In genomic region chr9:89576404-89576824, GRCh38 we compare ENCODE assay signal across 8 cellular contexts. TPM values are rescaled to one million over a fixed set of nuclear protein-coding genes. Genes with fewer than 3 reads are reported as not detected.
DNase-seq lines count a peak whose midpoint lies in the region; ATAC-seq and TF ChIP-seq lines count a peak whose summit lies in the region.
"Had no signal": no experiment of that assay in that cellular context is flagged by ENCODE, and none has a peak within 500 bp of the region (broad histone marks: within the 10 kb centered on the region; RNA-seq: fewer than 3 reads in every experiment).

No MANE protein-coding gene starts in this region.

- no peaks in the 10 kb centered on the region for H3K36me3 ChIP-seq in DOHH2 (ENCODE audit: control insufficient read depth, low read length)

- peak; percentile 57 for TF ChIP-seq CTCF in DOHH2 (IDR thresholded peaks at IDR 0.05; ENCODE audit: low read depth, low read length, poor library complexity, severe bottlenecking)
- peak; percentile 54 for TF ChIP-seq CTCF in activated B cell treated with CpG ODN at 0.5 μM for 24 hours (IDR thresholded peaks at IDR 0.05)

- no peak overlapping the region for H3K4me2 ChIP-seq in DOHH2 (ENCODE audit: low read length)

- H3K4me1 ChIP-seq in DOHH2 (ENCODE audit: control insufficient read depth, low read length) = no peaks in the 10 kb centered on the region

- no peaks in the 10 kb centered on the region for H3K9me3 ChIP-seq in DOHH2 (ENCODE audit: control insufficient read depth, insufficient read depth, low read length)

- peak; percentile 68 for DNase-seq in HT-29 (ENCODE audit: low spot score)
- DNase-seq in activated B cell treated with CpG ODN at 0.5 μM for 24 hours = no peak
- peak; percentile 50 for DNase-seq in iPS-NIHi11 (ENCODE audit: low spot score)
- DNase-seq in HEK293T (ENCODE audit: extremely low spot score) = no peak

- CTCF ChIA-PET in activated B cell treated with CpG ODN at 0.5 μM for 24 hours (lab: Charles Lee) (interaction anchor here (0.6 to 3.5 kb wide), 8 partner anchors 22 to 1346 kb away, joined by 3 to 19 read pairs (median 3); no protein-coding TSS in a partner anchor), HEK293T (lab: Yijun Ruan, JAX) (interaction anchor here (0.5 to 2.2 kb wide), 3 partner anchors 12 to 36 kb away, joined by 3 to 7 read pairs (median 3); no protein-coding TSS in a partner anchor)

- H4K20me1 ChIP-seq in DOHH2 (ENCODE audit: control insufficient read depth, insufficient read depth, low read depth, low read length) = no peaks in the 10 kb centered on the region

- no peaks in the 10 kb centered on the region for H3K9me3 Mint-ChIP-seq in activated B cell treated with CpG ODN at 0.5 μM for 24 hours

- no peak overlapping the region for H3K27ac Mint-ChIP-seq in activated B cell treated with CpG ODN at 0.5 μM for 24 hours

- no peaks in the 10 kb centered on the region for H3K9me2 ChIP-seq in DOHH2 (replicated peaks; ENCODE audit: control insufficient read depth, low read length)

- H3K4me3 Mint-ChIP-seq in activated B cell treated with CpG ODN at 0.5 μM for 24 hours = no peak overlapping the region

- no peaks in the 10 kb centered on the region for H3K36me3 Mint-ChIP-seq in activated B cell treated with CpG ODN at 0.5 μM for 24 hours (ENCODE audit: low read depth)

- intact Hi-C loops in activated B cell treated with CpG ODN at 0.5 μM for 24 hours (cut with micrococcal nuclease) = loop anchor here (1.0 to 5.0 kb wide), 3 partner anchors 27 to 641 kb away; no protein-coding TSS in a partner anchor

- H3K4me1 Mint-ChIP-seq in activated B cell treated with CpG ODN at 0.5 μM for 24 hours = no peaks in the 10 kb centered on the region

- ATAC-seq in activated B cell treated with CpG ODN at 0.5 μM for 24 hours (ENCODE audit: low read depth) (no peak), HG02884 (IDR thresholded peaks at IDR 0.05; ENCODE audit: unreplicated experiment) (no peak), GM21825 (IDR thresholded peaks at IDR 0.05; ENCODE audit: unreplicated experiment) (no peak)

- H3K27me3 Mint-ChIP-seq in activated B cell treated with CpG ODN at 0.5 μM for 24 hours = peaks cover 32% of the 10 kb centered on the region

- H3K27me3 ChIP-seq in DOHH2 (ENCODE audit: control insufficient read depth, low read length) = peaks cover 10% of the 10 kb centered on the region

- POLR2A ChIA-PET in activated B cell treated with CpG ODN at 0.5 μM for 24 hours (lab: Charles Lee) = interaction anchor here (0.5 kb wide), 1 partner anchor 1284 kb away, joined by 3 read pairs; no protein-coding TSS in a partner anchor
- POLR2A ChIA-PET in HEK293T (lab: Yijun Ruan, JAX) = no interaction called here

- no peak overlapping the region for H3K4me3 ChIP-seq in DOHH2 (ENCODE audit: low read length)
- H3K4me3 ChIP-seq: skin epidermis had no signal

- no peaks in the 10 kb centered on the region for H3F3A ChIP-seq in DOHH2 (ENCODE audit: control insufficient read depth, insufficient read depth)

- no peaks in the 10 kb centered on the region for H3K79me2 ChIP-seq in DOHH2 (ENCODE audit: control insufficient read depth, low read length)

- H3K27ac ChIP-seq in DOHH2 (ENCODE audit: low read depth, low read length) = no peak overlapping the region
- H3K27ac ChIP-seq: skin epidermis had no signal

TF ChIP-seq in HEK293T, 16 proteins besides CTCF, POLR2A, EP300 and RAD21:
- TF ChIP-seq ELF4 (IDR thresholded peaks at IDR 0.05) (no peak), ARNT (IDR thresholded peaks at IDR 0.05) (no peak), NFRKB (IDR thresholded peaks at IDR 0.05) (no peak), CTBP1 (IDR thresholded peaks at IDR 0.05; ENCODE audit: borderline replicate concordance) (no peak)

RNA-seq across cellular contexts. Expression of gene GADD45G, which starts 28.4 kb away (rescaled TPM):
- 1.3 and 5.2 TPM in 2 replicates for total RNA-seq in HT-29 (2014; rRNA removed; shearing (Covaris generic))
- 7.5 and 7.6 TPM in 2 replicates for total RNA-seq in activated B cell treated with CpG ODN at 0.5 μM for 24 hours

Comparison
In these comparisons a context has a peak if more than half of its experiments do, and no peak if none do; other contexts are left out.
1. DNase-seq: peak in HT-29 (single experiment) and iPS-NIHi11 (single experiment); none in activated B cell treated with CpG ODN at 0.5 μM for 24 hours (single experiment) and HEK293T (single experiment).